Comparison of ENCODE assay signal across 8 cellular contexts in genomic region chr4:67545199-67545995, GRCh38. TPM values are rescaled to one million over a fixed set of nuclear protein-coding genes. Genes with fewer than 3 reads are reported as not detected.
DNase-seq lines count a peak whose midpoint lies in the region; ATAC-seq, FAIRE-seq and TF ChIP-seq lines count a peak whose summit lies in the region.

TSS of gene CENPC (minus strand) at chr4:67545503. CDS start at chr4:67545355, 148 bp downstream.

- peak within 1 kb of the TSS; percentile 98 for H3K9ac ChIP-seq in HepG2 (ENCODE audit: insufficient read depth, low read depth, low read length)

- peak within 1 kb of the TSS; percentile 96 for H3K27ac ChIP-seq in HepG2 (ENCODE audit: extremely low read length, insufficient read depth, low read length)

- in situ Hi-C loops in HepG2 (cut with HindIII; ENCODE audit: extremely low pct_ligation_motif_present, low pct_unique_long_range_greater_than_20kb), result loop anchor here (25.0 kb wide), 1 partner anchor 617 kb away; no protein-coding TSS in a partner anchor

- no peak for TF ChIP-seq RAD21 in HepG2 (CRISPR knock-in tag; IDR thresholded peaks at IDR 0.05)

- CTCF ChIA-PET in HepG2 (lab: Yijun Ruan, JAX; ENCODE audit: low intra/inter-chr PET ratio, low total read pairs), result no interaction called here

- H3K27ac Mint-ChIP-seq in dendritic cell treated with granulocyte-macrophage colony-stimulating factor and Interleukin-4, amounts not matched to agents 40 ng/mL and 50 ng/mL, for 4 days, result peak within 1 kb of the TSS; percentile 99

- H3K4me2 ChIP-seq in HepG2 (ENCODE audit: low read depth, low read length), result peak within 1 kb of the TSS; percentile 77

- TF ChIP-seq CTCF in HepG2 (CRISPR knock-in tag; IDR thresholded peaks at IDR 0.05), result no peak

- no peaks in the 10 kb centered on the region for H3K9me3 ChIP-seq in HepG2 (ENCODE audit: low read length)

- POLR2A ChIA-PET in HepG2 (lab: Yijun Ruan, JAX), result interaction anchor here (1.2 to 1.5 kb wide), 3 partner anchors 9 to 156 kb away, joined by 3 to 6 read pairs (median 4); partner anchors contain the start of gene UBA6

- H3K4me3 ChIP-seq in HepG2 (replicated peaks in 1 of 3; ENCODE audit: insufficient read depth in 1 of 3, low read depth in 2 of 3, low read length in 3 of 3), result peak within 1 kb of the TSS; percentile 94 to 100 (median 96)

- peaks cover 21% of the 10 kb centered on the region for H3K4me1 Mint-ChIP-seq in dendritic cell treated with granulocyte-macrophage colony-stimulating factor and Interleukin-4, amounts not matched to agents 40 ng/mL and 50 ng/mL, for 4 days (ENCODE audit: low read depth)

- intact Hi-C loops in dendritic cell treated with granulocyte-macrophage colony-stimulating factor and Interleukin-4, amounts not matched to agents 40 ng/mL and 50 ng/mL, for 4 days (cut with micrococcal nuclease), result loop anchor here (2.0 to 10.0 kb wide), 3 partner anchors 87 to 799 kb away; partner anchors contain the start of gene UBA6
- intact Hi-C loops in HepG2 (cut with micrococcal nuclease; ENCODE audit: unreplicated experiment), result loop anchor here (2.0 to 5.0 kb wide), 5 partner anchors 19 to 632 kb away; partner anchors contain the start of gene UBA6

- H3K36me3 ChIP-seq in HepG2 (replicated peaks in 1 of 2; ENCODE audit: control insufficient read depth in 1 of 2, insufficient read depth in 2 of 2, low read length in 2 of 2), result peaks cover 0 to 8% of the 10 kb centered on the region in 2 experiments; a peak in 2 of 5 replicates

- BruUV-seq in HepG2 (replicated peaks; lab: Mats Ljungman, UMichigan), result no TSS peak

- ATAC-seq in GM19372 (IDR thresholded peaks at IDR 0.05; ENCODE audit: low read depth, unreplicated experiment) (peak; percentile 92), HG03558 (IDR thresholded peaks at IDR 0.05; ENCODE audit: extremely low read depth, unreplicated experiment) (peak; percentile 96), HepG2 (peak; percentile 99)

- peak within 1 kb of the TSS; percentile 98 for H3K4me3 Mint-ChIP-seq in dendritic cell treated with granulocyte-macrophage colony-stimulating factor and Interleukin-4, amounts not matched to agents 40 ng/mL and 50 ng/mL, for 4 days

- peaks cover 34% of the 10 kb centered on the region for H3K79me2 ChIP-seq in HepG2 (ENCODE audit: insufficient read depth, low read length)

- peak within 1 kb of the TSS; percentile 74 for H2AFZ ChIP-seq in HepG2 (ENCODE audit: low read length)

- peaks cover 36% of the 10 kb centered on the region for H3K4me1 ChIP-seq in HepG2 (ENCODE audit: insufficient read depth, low read length)

- peak; percentile 70 for FAIRE-seq in HepG2 (lab: Jason Lieb, UNC)

- TF ChIP-seq EP300 in HepG2 (IDR thresholded peaks at IDR 0.05; ENCODE audit: low read depth in 2 of 2, low read length in 2 of 2) (no peak; a peak in 1 of 4 replicates), HepG2 (CRISPR knock-in tag; IDR thresholded peaks at IDR 0.05; ENCODE audit: borderline replicate concordance) (0 out of 2 replicates have a peak, but pooled peaks have one; percentile 23)

- 1% methylated on average over 21 of the region's 53 CpGs for WGBS in HepG2 (ENCODE audit: low lambda C conversion rate)

- H3K27me3 Mint-ChIP-seq in dendritic cell treated with granulocyte-macrophage colony-stimulating factor and Interleukin-4, amounts not matched to agents 40 ng/mL and 50 ng/mL, for 4 days, result no peaks in the 10 kb centered on the region

- H4K20me1 ChIP-seq in HepG2 (ENCODE audit: insufficient read depth, low read length), result no peaks in the 10 kb centered on the region

- H3K36me3 Mint-ChIP-seq in dendritic cell treated with granulocyte-macrophage colony-stimulating factor and Interleukin-4, amounts not matched to agents 40 ng/mL and 50 ng/mL, for 4 days (ENCODE audit: low read depth), result peaks cover 41% of the 10 kb centered on the region

- no peaks in the 10 kb centered on the region for H3K27me3 ChIP-seq in HepG2 (ENCODE audit: control insufficient read depth in 1 of 2, insufficient read depth in 2 of 2, low read length in 2 of 2)

- DNase-seq in C1 segment of cervical spinal cord (lab: John Stamatoyannopoulos, UW) (peak; percentile 60 to 98 (median 92)), NCI-H748 treated with DMSO at 0.1 percent for 48 hours (lab: John Stamatoyannopoulos, UW) (peak; percentile 85), HepG2 (ENCODE audit: low spot score) (peak; percentile 96)
- peak; percentile 80 to 89 for DNase-seq in activated CD4-positive, alpha-beta T cell treated with anti-CD3 and anti-CD28 coated beads, Interleukin-2, amount 50 U/mL, for 24 hours (ENCODE audit: low read depth in 1 of 2, low spot score in 1 of 2)
- peak; percentile 91 for DNase-seq in stimulated activated CD4-positive, alpha-beta T cell treated with anti-CD3 and anti-CD28 coated beads, Interleukin-4, amount 100 ng/mL, for 1 hour

- no peaks in the 10 kb centered on the region for H3K9me3 Mint-ChIP-seq in dendritic cell treated with granulocyte-macrophage colony-stimulating factor and Interleukin-4, amounts not matched to agents 40 ng/mL and 50 ng/mL, for 4 days

- peak; percentile 86 to 95 for TF ChIP-seq POLR2A in HepG2 (IDR thresholded peaks at IDR 0.05; ENCODE audit: insufficient read depth in 1 of 2, low read depth in 2 of 2, low read length in 2 of 2)

TF ChIP-seq in HepG2, 621 proteins besides CTCF, POLR2A, EP300 and RAD21 (continues in another document):
- TF ChIP-seq ZNF441 (CRISPR knock-in tag; IDR thresholded peaks at IDR 0.05; ENCODE audit: borderline replicate concordance), result 0 out of 2 replicates have a peak, but pooled peaks have one; percentile 56
- no peak for TF ChIP-seq MAFG (CRISPR knock-in tag; IDR thresholded peaks at IDR 0.05)
- no peak for TF ChIP-seq ZEB1 (IDR thresholded peaks at IDR 0.05; ENCODE audit: insufficient replicate concordance, low read depth)
- TF ChIP-seq TFE3 (CRISPR knock-in tag; IDR thresholded peaks at IDR 0.05), result no peak

RNA-seq across cellular contexts. Expression of gene CENPC, which starts in this region (rescaled TPM):
- total RNA-seq in HepG2 (2016; rRNA removed; fragmentation: Illumina TruSeq; extraction: Trizol), result 15.7 and 16.4 TPM in 2 replicates
- 4.8 and 7.5 TPM in 2 replicates for total RNA-seq in HepG2 (2016; cell fraction: cytosol; rRNA removed; fragmentation: Illumina TruSeq; extraction: Trizol; ENCODE audit: low read depth)
- 16.0 and 16.4 TPM in 2 replicates for total RNA-seq in HepG2 (2016; cell fraction: insoluble cytoplasmic fraction; rRNA removed; fragmentation: Illumina TruSeq; extraction: Trizol)
- 4.0 and 4.5 TPM in 2 replicates for total RNA-seq in HepG2 (2016; cell fraction: membrane; rRNA removed; fragmentation: Illumina TruSeq; extraction: Trizol)
- total RNA-seq in HepG2 (2016; cell fraction: nucleus; rRNA removed; fragmentation: Illumina TruSeq; extraction: Trizol), result 37.5 and 45.8 TPM in 2 replicates
- polyA plus RNA-seq in HepG2 (2011; rRNA removed), result 3.3 and 4.7 TPM in 2 replicates
- polyA plus RNA-seq in HepG2 (2011; cell fraction: cytosol; rRNA removed), result 1.1 and 1.3 TPM in 2 replicates
- 5.6 and 6.0 TPM in 2 replicates for polyA plus RNA-seq in HepG2 (2011; cell fraction: nucleus; rRNA removed)
- 3.2 and 6.3 TPM in 2 replicates for polyA plus RNA-seq in HepG2 (2012)
- polyA plus RNA-seq in HepG2 (2016; cell fraction: cytosol; fragmentation: Illumina TruSeq; extraction: Trizol; ENCODE audit: low read depth), result 0.22 and 0.40 TPM in 2 replicates
- 10.2 and 10.9 TPM in 2 replicates for polyA plus RNA-seq in HepG2 (2016; cell fraction: insoluble cytoplasmic fraction; fragmentation: Illumina TruSeq; extraction: Trizol; ENCODE audit: low read depth)
- 0.55 and 0.59 TPM in 2 replicates for polyA plus RNA-seq in HepG2 (2016; cell fraction: membrane; fragmentation: Illumina TruSeq; extraction: Trizol; ENCODE audit: low read depth)
- 19.2 and 19.7 TPM in 2 replicates for polyA plus RNA-seq in HepG2 (2016; cell fraction: nucleus; fragmentation: Illumina TruSeq; extraction: Trizol; ENCODE audit: insufficient read depth, low read depth)
- polyA minus RNA-seq in HepG2 (2011; rRNA and poly(A)+ RNA removed; ENCODE audit: low replicate concordance), result 4.4 and 6.1 TPM in 2 replicates
- 3.5 and 3.8 TPM in 2 replicates for polyA minus RNA-seq in HepG2 (2011; cell fraction: cytosol; rRNA and poly(A)+ RNA removed)
- polyA minus RNA-seq in HepG2 (2011; cell fraction: nucleus; rRNA and poly(A)+ RNA removed), result 60.2 and 78.0 TPM in 2 replicates

Comparison
In these comparisons a context has a peak if more than half of its experiments do, and no peak if none do; other contexts are left out.
1. Peak in every context shown above with its lines: DNase-seq, ATAC-seq, H3K4me3 ChIP-seq and H3K27ac ChIP-seq.